ENCODE assay signal across 9 cellular contexts in the genomic region with DNA sequence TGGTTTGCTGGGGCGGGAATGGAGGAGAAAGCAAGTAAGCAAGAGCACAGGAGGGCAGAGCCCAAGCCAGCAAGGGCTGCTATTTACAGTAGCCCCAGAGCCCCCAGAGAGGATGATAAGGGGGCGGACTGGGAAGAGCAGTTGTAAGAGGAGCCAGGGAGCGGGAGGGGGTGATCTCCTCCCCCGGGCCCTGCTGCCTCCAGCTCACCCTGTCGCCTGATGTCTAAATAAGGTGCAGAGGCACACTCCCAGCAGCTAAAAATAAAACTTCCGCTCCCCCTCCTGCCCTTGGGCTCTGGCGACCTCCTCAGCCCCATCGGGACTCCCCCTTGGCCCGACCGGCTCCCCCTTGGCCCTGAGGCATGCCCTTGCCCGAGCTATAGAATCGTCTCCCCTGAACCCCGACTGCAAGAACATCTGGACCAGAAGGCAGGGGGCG. TPM values are rescaled to one million over a fixed set of nuclear protein-coding genes. Genes with fewer than 3 reads are reported as not detected.
DNase-seq lines count a peak whose midpoint lies in the region; ATAC-seq and TF ChIP-seq lines count a peak whose summit lies in the region.
"Had no signal": no experiment of that assay in that cellular context is flagged by ENCODE, and none has a peak within 500 bp of the region (broad histone marks: within the 10 kb centered on the region; RNA-seq: fewer than 3 reads in every experiment).

No MANE protein-coding gene starts in this region.

- no peaks in the 10 kb centered on the region for H3K27me3 ChIP-seq in Peyer's patch
- H3K27me3 ChIP-seq in muscle layer of duodenum (ENCODE audit: low read depth, low read length), result no peaks in the 10 kb centered on the region

- no peaks in the 10 kb centered on the region for H3K36me3 ChIP-seq in Peyer's patch
- H3K36me3 ChIP-seq in muscle layer of duodenum (ENCODE audit: control insufficient read depth in 1 of 2, insufficient read depth in 2 of 2, low read length in 2 of 2), result no peaks in the 10 kb centered on the region

- TF ChIP-seq CTCF in GM12864 (IDR thresholded peaks at IDR 0.05; ENCODE audit: low read depth, low read length, missing control alignments), result no peak
- TF ChIP-seq CTCF in Peyer's patch (IDR thresholded peaks at IDR 0.05), result no peak

- peak overlapping the region; percentile 37 for H3K4me3 ChIP-seq in GM12864 (ENCODE audit: low read depth, low read length)
- H3K4me3 ChIP-seq in Peyer's patch, result peak overlapping the region in 1 of 4 donors; percentile 23
- H3K4me3 ChIP-seq in muscle layer of duodenum (ENCODE audit: low read depth in 1 of 2, low read length in 2 of 2), result peak overlapping the region; percentile 23 to 57

- no peak for TF ChIP-seq POLR2A in Peyer's patch (IDR thresholded peaks at IDR 0.05)

- H3K27ac ChIP-seq in Peyer's patch, result peak overlapping the region in 3 of 4 donors; percentile 23 to 62 (median 55)
- peak overlapping the region; percentile 37 for H3K27ac ChIP-seq in muscle layer of duodenum (ENCODE audit: low read length)

- ATAC-seq in GM21619 (IDR thresholded peaks at IDR 0.05; ENCODE audit: unreplicated experiment), result peak; percentile 36

- H3K4me1 ChIP-seq in Peyer's patch, result peaks cover 0 to 17% (median 11%) of the 10 kb centered on the region in 4 donors
- peaks cover 6 to 27% of the 10 kb centered on the region in 2 donors for H3K4me1 ChIP-seq in muscle layer of duodenum (ENCODE audit: control insufficient read depth in 1 of 2, insufficient read depth in 2 of 2, low read length in 2 of 2)

- peak; percentile 44 for DNase-seq in GM12864 (ENCODE audit: low read depth)
- peak in 2 of 3 donors; percentile 65 to 77 for DNase-seq in Peyer's patch
- no peak for DNase-seq in T-helper 1 cell
- DNase-seq in T1000 (lab: John Stamatoyannopoulos, UW), result no peak
- no peak for DNase-seq in DMS53 (lab: John Stamatoyannopoulos, UW)
- no peak for DNase-seq in D341Med (ENCODE audit: low spot score)
- DNase-seq: NCI-H526 treated with DMSO at 0.1 percent for 48 hours had no signal

- H3K9me3 ChIP-seq in Peyer's patch, result no peaks in the 10 kb centered on the region
- H3K9me3 ChIP-seq in muscle layer of duodenum (ENCODE audit: control insufficient read depth in 1 of 2, low read length in 2 of 2), result no peaks in the 10 kb centered on the region

RNA-seq across cellular contexts. Expression of a gene that starts 14.4 kb away (rescaled TPM):
- total RNA-seq in Peyer's patch, result 10 to 100 TPM; 15.8 to 86.6 (median 33.3) TPM

RNA-seq across cellular contexts. Expression of a gene that starts 14.7 kb away (rescaled TPM):
- 10 to 100 TPM; 15.1 to 27.2 (median 16.8) TPM for total RNA-seq in Peyer's patch

Comparison
In these comparisons a context has a peak if more than half of its experiments do, and no peak if none do; other contexts are left out.
1. DNase-seq: peak in GM12864 (single experiment) and Peyer's patch (2 of 3); none in T-helper 1 cell (0 of 5), T1000 (single experiment), DMS53 (single experiment) and D341Med (single experiment).